Comparison of ENCODE assay signal across 8 cellular contexts in the genomic region with DNA sequence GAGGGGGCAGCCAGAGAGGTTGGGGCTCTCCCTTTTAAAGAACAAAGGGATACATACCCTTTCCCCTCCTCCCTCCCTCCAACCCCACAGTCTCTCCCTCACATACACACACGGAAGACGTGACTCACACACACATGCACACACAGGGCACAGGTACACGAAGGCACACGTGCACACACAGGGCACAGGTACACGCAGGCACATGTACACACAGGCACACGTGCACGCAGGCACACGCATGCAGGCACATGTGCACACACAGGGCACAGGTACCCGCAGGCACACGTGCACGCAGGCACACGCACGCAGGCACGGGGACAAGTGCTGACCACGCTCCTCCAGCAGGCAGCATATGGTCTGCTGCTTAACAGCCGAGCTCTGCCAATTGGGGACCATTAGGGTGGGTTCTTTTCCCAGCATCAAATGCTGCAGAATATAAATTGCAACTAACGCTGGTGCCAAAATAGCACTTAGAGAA. TPM values are rescaled to one million over a fixed set of nuclear protein-coding genes. Genes with fewer than 3 reads are reported as not detected.
DNase-seq lines count a peak whose midpoint lies in the region; ATAC-seq and TF ChIP-seq lines count a peak whose summit lies in the region.

No MANE protein-coding gene starts in this region.

- no peaks in the 10 kb centered on the region for H3K27me3 Mint-ChIP-seq in stimulated activated naive B cell treated with anti-CD40 and anti-IgM and Interleukin-4, amounts not matched to agents 10 μg/mL and 1 μg/mL and 100 μg/mL, for 72 hours

- H3K27ac Mint-ChIP-seq in stimulated activated naive B cell treated with anti-CD40 and anti-IgM and Interleukin-4, amounts not matched to agents 10 μg/mL and 1 μg/mL and 100 μg/mL, for 72 hours = no peak overlapping the region

- no peaks in the 10 kb centered on the region for H3K9me3 Mint-ChIP-seq in stimulated activated naive B cell treated with anti-CD40 and anti-IgM and Interleukin-4, amounts not matched to agents 10 μg/mL and 1 μg/mL and 100 μg/mL, for 72 hours

- peak; percentile 44 to 45 for ATAC-seq in stimulated activated naive B cell treated with anti-CD40 and anti-IgM and Interleukin-4, amounts not matched to agents 10 μg/mL and 1 μg/mL and 100 μg/mL, for 72 hours (replicated peaks)
- no peak for ATAC-seq in HG02970 (IDR thresholded peaks at IDR 0.05; ENCODE audit: low FRiP score, unreplicated experiment)

- peaks cover 21 to 38% of the 10 kb centered on the region in 2 donors for H3K36me3 Mint-ChIP-seq in stimulated activated naive B cell treated with anti-CD40 and anti-IgM and Interleukin-4, amounts not matched to agents 10 μg/mL and 1 μg/mL and 100 μg/mL, for 72 hours

- H3K4me3 ChIP-seq in HFF-Myc (replicated peaks; ENCODE audit: low read depth, low read length) (no peak overlapping the region), NT2/D1 (ENCODE audit: insufficient read length, low read depth) (no peak overlapping the region), left ventricle myocardium inferior (peak overlapping the region; percentile 63)

- H3K4me1 ChIP-seq in NT2/D1 (ENCODE audit: insufficient read depth, insufficient read length) = peaks cover 22% of the 10 kb centered on the region
- peaks cover 13% of the 10 kb centered on the region for H3K4me1 ChIP-seq in left ventricle myocardium inferior

- peaks cover 9 to 30% of the 10 kb centered on the region in 2 donors for H3K4me1 Mint-ChIP-seq in stimulated activated naive B cell treated with anti-CD40 and anti-IgM and Interleukin-4, amounts not matched to agents 10 μg/mL and 1 μg/mL and 100 μg/mL, for 72 hours

- intact Hi-C loops in left ventricle myocardium inferior (cut with micrococcal nuclease) = no loop called here

- H3K4me3 Mint-ChIP-seq in stimulated activated naive B cell treated with anti-CD40 and anti-IgM and Interleukin-4, amounts not matched to agents 10 μg/mL and 1 μg/mL and 100 μg/mL, for 72 hours = peak overlapping the region; percentile 87 to 94

- H3K9me3 ChIP-seq in NT2/D1 (ENCODE audit: insufficient read depth, low read length) = no peaks in the 10 kb centered on the region
- H3K9me3 ChIP-seq in left ventricle myocardium inferior (replicated peaks) = no peaks in the 10 kb centered on the region

- H3K27ac ChIP-seq in left ventricle myocardium inferior (replicated peaks) = peak overlapping the region; percentile 42

- no peak for TF ChIP-seq CTCF in HFF-Myc (IDR thresholded peaks at IDR 0.05; ENCODE audit: low read depth, low read length, missing control alignments)
- no peak for TF ChIP-seq CTCF in left ventricle myocardium inferior (IDR thresholded peaks at IDR 0.05; ENCODE audit: borderline replicate concordance)

- H3K27me3 ChIP-seq in NT2/D1 (ENCODE audit: insufficient read depth, insufficient read length) (no peaks in the 10 kb centered on the region), left ventricle myocardium inferior (ENCODE audit: low read depth) (no peaks in the 10 kb centered on the region)

- DNase-seq in HFF-Myc (ENCODE audit: extremely low read depth, low read depth) (peak; percentile 25), NT2/D1 (ENCODE audit: low read depth, low spot score) (no peak), left ventricle myocardium inferior (no peak), NAMALWA (ENCODE audit: low spot score) (no peak), SIG-M5 (lab: John Stamatoyannopoulos, UW) (no peak), SKM-1 (lab: John Stamatoyannopoulos, UW; ENCODE audit: unreplicated experiment) (no peak)
- no peak for DNase-seq in stimulated activated naive B cell treated with anti-CD40 and anti-IgM and Interleukin-4, amounts not matched to agents 10 μg/mL and 1 μg/mL and 100 μg/mL, for 72 hours

- H3K36me3 ChIP-seq in NT2/D1 (ENCODE audit: insufficient read depth, insufficient read length, low read length) (peaks cover 47% of the 10 kb centered on the region), left ventricle myocardium inferior (peaks cover 4% of the 10 kb centered on the region)

- H3K9ac ChIP-seq in NT2/D1 (ENCODE audit: insufficient read length, low read depth) = peak overlapping the region; percentile 34

RNA-seq across cellular contexts. Expression of gene FBXL18, which starts 35.0 kb away (rescaled TPM):
- total RNA-seq in left ventricle myocardium inferior = 6.2 TPM

RNA-seq across cellular contexts. Expression of gene ACTB, which starts 51.8 kb away (rescaled TPM):
- total RNA-seq in left ventricle myocardium inferior = 633 TPM

RNA-seq across cellular contexts. Expression of gene TNRC18, which starts 55.0 kb away (rescaled TPM):
- total RNA-seq in left ventricle myocardium inferior = 27.7 TPM
